ENCODE assay signal across 11 cellular contexts in the genomic region with DNA sequence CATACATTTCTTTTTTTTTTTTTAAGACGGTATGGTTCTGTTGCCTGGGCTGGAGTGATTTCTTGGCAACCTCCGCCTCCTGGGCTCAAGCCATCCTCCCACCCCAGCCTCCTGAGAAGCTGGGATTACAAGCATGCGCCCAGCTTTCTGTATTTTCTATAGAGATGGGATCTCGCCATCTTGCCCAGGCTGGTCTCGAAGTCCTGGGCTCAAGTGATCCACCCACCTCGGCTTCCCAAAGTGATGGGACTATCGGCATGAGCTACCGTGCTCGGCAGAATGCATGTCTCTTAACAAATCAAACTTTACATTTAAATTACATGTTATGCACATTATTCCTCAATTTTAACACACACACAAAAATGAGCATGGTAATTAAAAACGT. TPM values are rescaled to one million over a fixed set of nuclear protein-coding genes. Genes with fewer than 3 reads are reported as not detected.
DNase-seq lines count a peak whose midpoint lies in the region; ATAC-seq, FAIRE-seq and TF ChIP-seq lines count a peak whose summit lies in the region.
"Had no signal": no experiment of that assay in that cellular context is flagged by ENCODE, and none has a peak within 500 bp of the region (broad histone marks: within the 10 kb centered on the region; RNA-seq: fewer than 3 reads in every experiment).

No MANE protein-coding gene starts in this region.

- peak overlapping the region; percentile 93 for H3K4me3 Mint-ChIP-seq in activated naive CD8-positive, alpha-beta T cell

- H3K4me1 Mint-ChIP-seq in activated naive CD8-positive, alpha-beta T cell (ENCODE audit: low read depth) = peaks cover 33% of the 10 kb centered on the region

- peak overlapping the region; percentile 95 for H3K27ac Mint-ChIP-seq in activated naive CD8-positive, alpha-beta T cell

- H3K27ac ChIP-seq in left ventricle myocardium inferior (replicated peaks) (no peak overlapping the region), keratinocyte (ENCODE audit: control insufficient read depth, insufficient read depth, low read length) (no peak overlapping the region), upper lobe of right lung (no peak overlapping the region)
- H3K27ac ChIP-seq: ovary had no signal

- H3K9me1 ChIP-seq in keratinocyte (ENCODE audit: control insufficient read depth, extremely low read depth, insufficient read depth, low read length) = no peaks in the 10 kb centered on the region

- peaks cover 2% of the 10 kb centered on the region for H3K36me3 Mint-ChIP-seq in activated naive CD8-positive, alpha-beta T cell

- H3K36me3 ChIP-seq in left ventricle myocardium inferior (peaks cover 20% of the 10 kb centered on the region), keratinocyte (ENCODE audit: control insufficient read depth in 2 of 2, extremely low read depth in 1 of 2, insufficient read depth in 2 of 2, low read length in 2 of 2) (peaks cover 9 to 12% of the 10 kb centered on the region in 2 experiments), upper lobe of right lung (peaks cover 9% of the 10 kb centered on the region)
- H3K36me3 ChIP-seq: ovary had no signal

- H3K4me2 ChIP-seq in keratinocyte (ENCODE audit: control insufficient read depth, extremely low read depth, insufficient read depth, low read depth, low read length) = peak overlapping the region; percentile 65

- no peaks in the 10 kb centered on the region for H3K27me3 Mint-ChIP-seq in activated naive CD8-positive, alpha-beta T cell

- H3K4me3 ChIP-seq in left ventricle myocardium inferior (peak overlapping the region; percentile 79), keratinocyte (ENCODE audit: control insufficient read depth in 2 of 3, extremely low read depth in 1 of 3, insufficient read depth in 2 of 3, low read depth in 1 of 3, low read length in 3 of 3) (peak overlapping the region; percentile 77 to 81 (median 77)), upper lobe of right lung (peak overlapping the region; percentile 80)

- H3K27me3 ChIP-seq in left ventricle myocardium inferior (ENCODE audit: low read depth) = no peaks in the 10 kb centered on the region
- H3K27me3 ChIP-seq in keratinocyte (ENCODE audit: control insufficient read depth, extremely low read depth, insufficient read depth, low read length) = no peaks in the 10 kb centered on the region
- H3K27me3 ChIP-seq in upper lobe of right lung = no peaks in the 10 kb centered on the region
- H3K27me3 ChIP-seq: ovary had no signal

- ATAC-seq in Right ventricle myocardium superior (ENCODE audit: poor library complexity) (no peak), upper lobe of right lung (no peak)

- dilution Hi-C loops in keratinocyte (cut with MboI; ENCODE audit: extremely low pct_ligation_motif_present, low sequenced_read_pairs) = no loop called here

- H4K20me1 ChIP-seq in keratinocyte (ENCODE audit: control insufficient read depth, extremely low read depth, insufficient read depth, low read length) = no peaks in the 10 kb centered on the region

- no peak for DNase-seq in left ventricle myocardium inferior
- DNase-seq in Right ventricle myocardium superior = no peak
- no peak for DNase-seq in keratinocyte (ENCODE audit: low read depth, low spot score)
- DNase-seq in upper lobe of right lung = no peak
- DNase-seq in central memory CD4-positive, alpha-beta T cell = no peak
- DNase-seq in superior temporal gyrus (ENCODE audit: extremely low spot score) = no peak
- no peak for DNase-seq in NCI-H187 treated with DMSO at 0.1 percent for 48 hours (lab: John Stamatoyannopoulos, UW)
- DNase-seq: activated CD4-positive, alpha-beta T cell treated with anti-CD3 and anti-CD28 coated beads for 48 hours had no signal

- no peak overlapping the region for H2AFZ ChIP-seq in keratinocyte (ENCODE audit: control insufficient read depth, low read length)

- no peak for FAIRE-seq in keratinocyte (lab: Jason Lieb, UNC)
- FAIRE-seq: endothelial cell of umbilical vein had no signal

- TF ChIP-seq CTCF in left ventricle myocardium inferior (IDR thresholded peaks at IDR 0.05; ENCODE audit: borderline replicate concordance) = no peak
- TF ChIP-seq CTCF in keratinocyte (optimal IDR thresholded peaks at IDR 0.05 in 1 of 3, IDR thresholded peaks at IDR 0.05 in 1 of 3, conservative IDR thresholded peaks at IDR 0.05 in 1 of 3; ENCODE audit: extremely low read depth in 1 of 3, insufficient read depth in 2 of 3, low read length in 3 of 3) = no peak
- TF ChIP-seq CTCF in upper lobe of right lung (IDR thresholded peaks at IDR 0.05) = no peak

- H3K4me1 ChIP-seq in left ventricle myocardium inferior = peaks cover 63% of the 10 kb centered on the region
- H3K4me1 ChIP-seq in keratinocyte (ENCODE audit: control insufficient read depth, extremely low read depth, insufficient read depth, low read length) = peaks cover 11% of the 10 kb centered on the region
- peaks cover 11% of the 10 kb centered on the region for H3K4me1 ChIP-seq in upper lobe of right lung

- intact Hi-C loops in left ventricle myocardium inferior (cut with micrococcal nuclease) = no loop called here
- intact Hi-C loops in Right ventricle myocardium superior (cut with DNase I) = no loop called here
- intact Hi-C loops in upper lobe of right lung (cut with DNase I) = no loop called here

- no peak overlapping the region for H3K9ac ChIP-seq in keratinocyte (ENCODE audit: control insufficient read depth, extremely low read depth, insufficient read depth, low read length)

- H3K79me2 ChIP-seq in keratinocyte (ENCODE audit: control insufficient read depth, insufficient read depth, low read length) = peaks cover 39% of the 10 kb centered on the region

- H3K9me3 ChIP-seq in left ventricle myocardium inferior (replicated peaks) (peaks cover 10% of the 10 kb centered on the region), keratinocyte (ENCODE audit: control insufficient read depth, low read depth, low read length) (peaks cover 5% of the 10 kb centered on the region), upper lobe of right lung (no peaks in the 10 kb centered on the region)
- H3K9me3 ChIP-seq: ovary had no signal

- H3K9me3 Mint-ChIP-seq in activated naive CD8-positive, alpha-beta T cell (ENCODE audit: low read depth) = no peaks in the 10 kb centered on the region

RNA-seq across cellular contexts. Expression of a gene that starts 1.2 kb away (rescaled TPM):
- total RNA-seq in left ventricle myocardium inferior = 1,029 TPM
- 1,367 TPM for total RNA-seq in Right ventricle myocardium superior
- polyA plus RNA-seq in keratinocyte = 294 to 475 TPM (median 343 TPM) in 3 replicates
- polyA plus RNA-seq in keratinocyte (2011; ENCODE audit: low read depth) = 523 TPM
- 167 and 490 TPM in 2 replicates for polyA plus RNA-seq in keratinocyte (2011; cell fraction: cytosol; rRNA removed)
- 169 and 188 TPM in 2 replicates for polyA plus RNA-seq in keratinocyte (2011; cell fraction: nucleus; rRNA removed)
- polyA plus RNA-seq in keratinocyte (2012; ENCODE audit: low replicate concordance) = 285 and 463 TPM in 2 replicates
- polyA minus RNA-seq in keratinocyte = 116 to 149 TPM (median 142 TPM) in 3 replicates
- 191 TPM for polyA minus RNA-seq in keratinocyte (2011; cell fraction: cytosol; rRNA and poly(A)+ RNA removed)
- 36.9 and 41.3 TPM in 2 replicates for polyA minus RNA-seq in keratinocyte (2011; cell fraction: nucleus; rRNA and poly(A)+ RNA removed)
- 207 TPM for total RNA-seq in upper lobe of right lung

RNA-seq across cellular contexts. Expression of a gene that starts 1.9 kb away (rescaled TPM):
- total RNA-seq in left ventricle myocardium inferior (0.77 TPM), Right ventricle myocardium superior (0.67 TPM), upper lobe of right lung (1.8 TPM)
- 0.47 to 1.0 TPM (median 0.77 TPM) in 3 replicates for polyA plus RNA-seq in keratinocyte
- polyA plus RNA-seq in keratinocyte (2011; ENCODE audit: low read depth) = not detected
- 0.45 and 1.0 TPM in 2 replicates for polyA plus RNA-seq in keratinocyte (2011; cell fraction: cytosol; rRNA removed)
- polyA plus RNA-seq in keratinocyte (2011; cell fraction: nucleus; rRNA removed) = 0.70 and 2.1 TPM in 2 replicates
- polyA plus RNA-seq in keratinocyte (2012; ENCODE audit: low replicate concordance) = 0.37 and 1.2 TPM in 2 replicates
- polyA minus RNA-seq in keratinocyte = not detected in 3 replicates
- polyA minus RNA-seq in keratinocyte (2011; cell fraction: cytosol; rRNA and poly(A)+ RNA removed) = not detected
- polyA minus RNA-seq in keratinocyte (2011; cell fraction: nucleus; rRNA and poly(A)+ RNA removed) = 0.63 and 0.78 TPM in 2 replicates

RNA-seq across cellular contexts. Expression of a gene that starts 11.5 kb away (rescaled TPM):
- total RNA-seq in left ventricle myocardium inferior (7.8 TPM), Right ventricle myocardium superior (5.8 TPM), upper lobe of right lung (6.4 TPM)
- polyA plus RNA-seq in keratinocyte = 0.56 to 1.4 TPM (median 1.2 TPM) in 3 replicates
- 2.0 TPM for polyA plus RNA-seq in keratinocyte (2011; ENCODE audit: low read depth)
- 0.11 and 0.26 TPM in 2 replicates for polyA plus RNA-seq in keratinocyte (2011; cell fraction: cytosol; rRNA removed)
- polyA plus RNA-seq in keratinocyte (2011; cell fraction: nucleus; rRNA removed) = 7.7 and 8.1 TPM in 2 replicates
- polyA plus RNA-seq in keratinocyte (2012; ENCODE audit: low replicate concordance) = 0.78 and 2.9 TPM in 2 replicates
- polyA minus RNA-seq in keratinocyte = 0.43 to 0.86 TPM (median 0.69 TPM) in 3 replicates
- not detected for polyA minus RNA-seq in keratinocyte (2011; cell fraction: cytosol; rRNA and poly(A)+ RNA removed)
- polyA minus RNA-seq in keratinocyte (2011; cell fraction: nucleus; rRNA and poly(A)+ RNA removed) = 0.95 and 1.9 TPM in 2 replicates

RNA-seq across cellular contexts. Expression of a gene that starts 20.8 kb away (rescaled TPM):
- total RNA-seq in left ventricle myocardium inferior (0.08 TPM), Right ventricle myocardium superior (0.40 TPM), upper lobe of right lung (0.41 TPM)
- 0.07 to 0.21 TPM (median 0.14 TPM) in 3 replicates for polyA plus RNA-seq in keratinocyte
- not detected for polyA plus RNA-seq in keratinocyte (2011; ENCODE audit: low read depth)
- polyA plus RNA-seq in keratinocyte (2011; cell fraction: cytosol; rRNA removed) = 0.01 and 0.12 TPM in 2 replicates
- polyA plus RNA-seq in keratinocyte (2011; cell fraction: nucleus; rRNA removed) = 0.33 and 0.67 TPM in 2 replicates
- 0.11 and 0.18 TPM in 2 replicates for polyA plus RNA-seq in keratinocyte (2012; ENCODE audit: low replicate concordance)
- 0.07 to 0.16 TPM in 2 of 3 replicates, not detected in the other for polyA minus RNA-seq in keratinocyte
- 0.58 TPM for polyA minus RNA-seq in keratinocyte (2011; cell fraction: cytosol; rRNA and poly(A)+ RNA removed)
- polyA minus RNA-seq in keratinocyte (2011; cell fraction: nucleus; rRNA and poly(A)+ RNA removed) = 1.1 and 1.4 TPM in 2 replicates
- total RNA-seq: endothelial cell of umbilical vein had no signal
